In genomic region chr11:85459304-85459703, GRCh38 we compare ENCODE assay signal across 7 cellular contexts.
"Had no signal": no experiment of that assay in that cellular context is flagged by ENCODE, and none has a peak within 500 bp of the region (broad histone marks: within the 10 kb centered on the region; RNA-seq: fewer than 3 reads in every experiment).

No MANE protein-coding gene starts in this region.

- FAIRE-seq: HepG2, HTR-8/SVneo, K562 had no signal

- H3K4me3 ChIP-seq: K562 had no signal

- ATAC-seq: HepG2, K562 had no signal

- DNase-seq: IMR-90, KBM-7, KG1 had no signal

- H3K27ac ChIP-seq: HL-60 had no signal
